ENCODE assay signal across 24 cellular contexts in genomic region chr15:26731965-26732364, GRCh38. TPM values are rescaled to one million over a fixed set of nuclear protein-coding genes. Genes with fewer than 3 reads are reported as not detected.
DNase-seq lines count a peak whose midpoint lies in the region; ATAC-seq, FAIRE-seq and TF ChIP-seq lines count a peak whose summit lies in the region.
"Had no signal": no experiment of that assay in that cellular context is flagged by ENCODE, and none has a peak within 500 bp of the region (broad histone marks: within the 10 kb centered on the region; RNA-seq: fewer than 3 reads in every experiment).

No MANE protein-coding gene starts in this region.

- TF ChIP-seq POLR2A in IMR-90 (IDR thresholded peaks at IDR 0.05; ENCODE audit: low read depth, low read length) (no peak), H1 (IDR thresholded peaks at IDR 0.05; ENCODE audit: control extremely low read depth in 1 of 2, low read depth in 2 of 2, low read length in 2 of 2) (no peak)

- CTCF ChIA-PET in HEK293 (lab: Yijun Ruan, JAX) (interaction anchor here (0.7 kb wide), 1 partner anchor 199 kb away, joined by 4 read pairs; no protein-coding TSS in a partner anchor), IMR-90 (lab: Yijun Ruan, JAX) (no interaction called here), H1 (lab: Charles Lee; ENCODE audit: partially characterized antibody) (no interaction called here)

- H2AK5ac ChIP-seq in IMR-90 (ENCODE audit: low read depth, low read length) (no peak overlapping the region), H1 (ENCODE audit: low read depth, low read length) (no peak overlapping the region), neuronal stem cell (ENCODE audit: low read depth, low read length) (no peak overlapping the region)

- H4K91ac ChIP-seq in IMR-90 (ENCODE audit: insufficient read depth, low read depth, low read length): no peak overlapping the region
- H4K91ac ChIP-seq in H1 (replicated peaks; ENCODE audit: insufficient read length, low read length): no peak overlapping the region
- no peak overlapping the region for H4K91ac ChIP-seq in neuronal stem cell (ENCODE audit: low read depth, low read length, poor library complexity)

- no peaks in the 10 kb centered on the region for H3K4me1 ChIP-seq in HEK293 (ENCODE audit: control insufficient read depth, insufficient read depth, low read length)
- H3K4me1 ChIP-seq in IMR-90 (ENCODE audit: control insufficient read depth, insufficient read depth, low read length): no peaks in the 10 kb centered on the region
- peaks cover 2 to 9% (median 8%) of the 10 kb centered on the region in 4 experiments; a peak in 6 of 7 replicates for H3K4me1 ChIP-seq in H1 (replicated peaks in 1 of 4; ENCODE audit: control insufficient read depth in 3 of 4, insufficient read depth in 4 of 4, low read length in 3 of 4)
- H3K4me1 ChIP-seq in neuronal stem cell (ENCODE audit: control insufficient read depth in 2 of 2, insufficient read depth in 1 of 2, low read depth in 1 of 2, low read length in 2 of 2): peaks cover 0 to 3% of the 10 kb centered on the region in 2 donors
- H3K4me1 ChIP-seq: BLaER1 treated with 17β-estradiol and CSF1 and Interleukin-3, amounts not matched to agents 10 nM and 100 nM; HAP-1 had no signal

- H2BK12ac ChIP-seq in H1 (ENCODE audit: low read depth, low read length) (no peak overlapping the region), neuronal stem cell (ENCODE audit: low read length) (no peak overlapping the region)

- peaks cover 4% of the 10 kb centered on the region; the same call in 1 of the 2 replicates for H3K23me2 ChIP-seq in H1 (ENCODE audit: low read depth, low read length)

- no peaks in the 10 kb centered on the region for H3K79me1 ChIP-seq in IMR-90 (ENCODE audit: low read depth in 1 of 2, low read length in 2 of 2)
- peaks cover 11% of the 10 kb centered on the region for H3K79me1 ChIP-seq in H1 (ENCODE audit: low read depth, low read length)
- H3K79me1 ChIP-seq in neuronal stem cell (ENCODE audit: low read depth, low read length): no peaks in the 10 kb centered on the region

- H3K9me1 ChIP-seq in IMR-90 (ENCODE audit: insufficient read depth, low read length): no peaks in the 10 kb centered on the region

- H4K8ac ChIP-seq in IMR-90 (ENCODE audit: low read depth in 2 of 2, low read length in 2 of 2) (no peak overlapping the region), H1 (ENCODE audit: extremely low read depth, insufficient read depth, low read length) (no peak overlapping the region), neuronal stem cell (ENCODE audit: low read depth, low read length) (no peak overlapping the region)

- TF ChIP-seq EP300 in H1 (IDR thresholded peaks at IDR 0.05; ENCODE audit: borderline replicate concordance in 1 of 2, low read depth in 2 of 2, low read length in 2 of 2): no peak

- H3K9me3 ChIP-seq in HEK293 (ENCODE audit: control insufficient read depth, insufficient read depth, low read depth, low read length) (no peaks in the 10 kb centered on the region), IMR-90 (ENCODE audit: control insufficient read depth, insufficient read depth, low read length) (peaks cover 14% of the 10 kb centered on the region), H1 (ENCODE audit: insufficient read depth in 2 of 2, low read depth in 1 of 2, low read length in 1 of 2) (peaks cover 9 to 12% of the 10 kb centered on the region in 2 experiments; a peak in 2 of 4 replicates), neuronal stem cell (replicated peaks in 1 of 2; ENCODE audit: control insufficient read depth in 2 of 2, insufficient read depth in 1 of 2, low read depth in 1 of 2, low read length in 2 of 2) (peaks cover 0 to 2% of the 10 kb centered on the region in 2 donors)
- H3K9me3 ChIP-seq: BE2C, HAP-1 had no signal

- H3K4me3 ChIP-seq in HEK293 (ENCODE audit: low read depth, low read length): no peak overlapping the region
- no peak overlapping the region for H3K4me3 ChIP-seq in IMR-90 (ENCODE audit: insufficient read depth, low read depth, low read length)
- H3K4me3 ChIP-seq in H1 (ENCODE audit: extremely low read depth in 1 of 4, insufficient read depth in 2 of 4, low read depth in 3 of 4, low read length in 4 of 4): no peak overlapping the region
- H3K4me3 ChIP-seq in neuronal stem cell (ENCODE audit: low read length in 2 of 2): no peak overlapping the region
- H3K4me3 ChIP-seq: A549; BLaER1 treated with 17β-estradiol and CSF1 and Interleukin-3, amounts not matched to agents 10 nM and 100 nM; GM12878; GM23338; HAP-1 had no signal

- H3K23ac ChIP-seq in IMR-90 (ENCODE audit: low read depth, low read length) (no peak overlapping the region), H1 (ENCODE audit: insufficient read length) (no peak overlapping the region), neuronal stem cell (ENCODE audit: low read depth, low read length, poor library complexity) (no peak overlapping the region)

- H2BK15ac ChIP-seq in IMR-90 (ENCODE audit: low read depth, low read length) (no peak overlapping the region), H1 (ENCODE audit: low read length) (no peak overlapping the region), neuronal stem cell (ENCODE audit: low read length) (no peak overlapping the region)

- H2AK9ac ChIP-seq in IMR-90 (replicated peaks; ENCODE audit: low read depth, low read length, poor library complexity): no peak overlapping the region

- BruUV-seq in IMR-90 (replicated peaks; lab: Mats Ljungman, UMichigan): no TSS peak

- DNase-seq in IMR-90 (no peak), H1 (ENCODE audit: low read depth in 1 of 2, low spot score in 2 of 2) (no peak), urothelium cell line (ENCODE audit: low spot score) (no peak), neuronal stem cell (ENCODE audit: low spot score) (no peak), D721Med (ENCODE audit: insufficient read length, low spot score) (no peak)
- DNase-seq: 8988T; ACHN; AML-193; BE2C; CD4-positive, alpha-beta T cell; CD8-positive, alpha-beta memory T cell; DMS79; EL; GDM1 had no signal

- H3K27ac ChIP-seq in HEK293 (ENCODE audit: extremely low read depth, low read depth, low read length) (no peak overlapping the region), IMR-90 (ENCODE audit: insufficient read depth, low read length) (no peak overlapping the region), H1 (ENCODE audit: low read depth, low read length) (no peak overlapping the region), neuronal stem cell (replicated peaks; ENCODE audit: low read length) (no peak overlapping the region)
- H3K27ac ChIP-seq: A549; BLaER1 treated with 17β-estradiol and CSF1 and Interleukin-3, amounts not matched to agents 10 nM and 100 nM had no signal

- TF ChIP-seq RAD21 in IMR-90 (IDR thresholded peaks at IDR 0.05; ENCODE audit: low read length) (no peak), H1 (IDR thresholded peaks at IDR 0.05 in 1 of 2, conservative IDR thresholded peaks at IDR 0.05 in 1 of 2; ENCODE audit: low read depth in 2 of 2, low read length in 2 of 2) (no peak)

- H4K5ac ChIP-seq in IMR-90 (ENCODE audit: low read depth, low read length) (no peak overlapping the region), H1 (ENCODE audit: insufficient read length, low read depth, low read length) (no peak overlapping the region)

- H3K14ac ChIP-seq in IMR-90 (replicated peaks; ENCODE audit: low read depth, low read length) (no peak overlapping the region), H1 (ENCODE audit: insufficient read length) (no peak overlapping the region), neuronal stem cell (ENCODE audit: low read length) (no peak overlapping the region)

- H3K9ac ChIP-seq in IMR-90 (ENCODE audit: low read depth, low read length) (no peak overlapping the region), H1 (replicated peaks in 1 of 4; ENCODE audit: extremely low read depth in 1 of 4, low read depth in 3 of 4, low read length in 3 of 4) (no peak overlapping the region), neuronal stem cell (ENCODE audit: low read depth, low read length, poor library complexity) (no peak overlapping the region)
- H3K9ac ChIP-seq: BLaER1 treated with 17β-estradiol and CSF1 and Interleukin-3, amounts not matched to agents 10 nM and 100 nM had no signal

- no peaks in the 10 kb centered on the region for H3K36me3 ChIP-seq in HEK293 (ENCODE audit: control insufficient read depth in 2 of 2, insufficient read depth in 1 of 2, low read length in 2 of 2)
- no peaks in the 10 kb centered on the region for H3K36me3 ChIP-seq in IMR-90 (ENCODE audit: control insufficient read depth, insufficient read depth, low read length)
- H3K36me3 ChIP-seq in H1 (ENCODE audit: control insufficient read depth in 2 of 4, insufficient read depth in 4 of 4, low read length in 3 of 4): peaks cover 0 to 11% (median 0%) of the 10 kb centered on the region in 4 experiments; a peak in 2 of 8 replicates
- H3K36me3 ChIP-seq in neuronal stem cell (replicated peaks in 1 of 2; ENCODE audit: control insufficient read depth in 2 of 2, insufficient read depth in 2 of 2, low read length in 2 of 2): no peaks in the 10 kb centered on the region
- H3K36me3 ChIP-seq: BE2C; BLaER1 treated with 17β-estradiol and CSF1 and Interleukin-3, amounts not matched to agents 10 nM and 100 nM; HAP-1 had no signal

- H2BK20ac ChIP-seq in IMR-90 (ENCODE audit: low read depth, low read length): no peak overlapping the region
- H2BK20ac ChIP-seq in H1 (ENCODE audit: low read length): no peak overlapping the region

- H4K20me1 ChIP-seq in IMR-90 (ENCODE audit: insufficient read depth, low read length) (no peaks in the 10 kb centered on the region), H1 (replicated peaks in 1 of 2; ENCODE audit: control insufficient read depth in 1 of 2, insufficient read depth in 2 of 2, low read length in 2 of 2) (peaks cover 3 to 4% of the 10 kb centered on the region in 2 experiments)
- H4K20me1 ChIP-seq: BLaER1 treated with 17β-estradiol and CSF1 and Interleukin-3, amounts not matched to agents 10 nM and 100 nM had no signal

- intact Hi-C loops in IMR-90 (cut with micrococcal nuclease): no loop called here

- WGBS in IMR-90 (ENCODE audit: extremely low coverage in 2 of 2, insufficient read length in 1 of 2), 2 experiments: 72% methylated on average over 4 of the region's 5 CpGs; no CpG with 5 or more reads in 1 of the 2 experiments
- 98% methylated on average over 5 of the region's 5 CpGs; no CpG with 5 or more reads in 1 of the 2 experiments for WGBS in H1 (ENCODE audit: extremely low coverage in 1 of 2, insufficient coverage in 1 of 2, insufficient read length in 1 of 2, insufficient replicate concordance in 2 of 2, low coverage in 1 of 2, low lambda C conversion rate in 2 of 2, missing lambda C conversion rate in 1 of 2), 2 experiments
- WGBS in neuronal stem cell (ENCODE audit: extremely low coverage in 2 of 2, insufficient read length in 2 of 2, insufficient replicate concordance in 1 of 2), 2 donors: no CpG with 5 or more reads among the region's 5 CpGs

- no peak overlapping the region for H2BK120ac ChIP-seq in IMR-90 (ENCODE audit: low read depth, low read length)
- no peak overlapping the region for H2BK120ac ChIP-seq in H1 (replicated peaks; ENCODE audit: low read depth, low read length)
- H2BK120ac ChIP-seq in neuronal stem cell (ENCODE audit: low read depth, low read length): no peak overlapping the region

- peaks cover 6 to 99% of the 10 kb centered on the region in 2 experiments for H3K79me2 ChIP-seq in H1 (ENCODE audit: control insufficient read depth in 1 of 2, insufficient read depth in 2 of 2, low read length in 2 of 2)

- POLR2A ChIA-PET in HEK293 (lab: Yijun Ruan, JAX): no interaction called here
- POLR2A ChIA-PET in IMR-90 (lab: Charles Lee; ENCODE audit: unreplicated experiment): no interaction called here
- POLR2A ChIA-PET in H1 (lab: Charles Lee; ENCODE audit: partially characterized antibody): no interaction called here

- ATAC-seq in IMR-90 (ENCODE audit: low read depth) (no peak), HG02610 (IDR thresholded peaks at IDR 0.05; ENCODE audit: unreplicated experiment) (no peak)
- ATAC-seq: A549, GM12878, GM23338 had no signal

- TF ChIP-seq CTCF in HEK293 (tag by site-specific recombination; IDR thresholded peaks at IDR 0.05) (no peak), IMR-90 (conservative IDR thresholded peaks at IDR 0.05; ENCODE audit: low read depth, low read length) (no peak), H1 (IDR thresholded peaks at IDR 0.05; ENCODE audit: control extremely low read depth in 1 of 3, insufficient read depth in 1 of 3, low read depth in 1 of 3, low read length in 3 of 3) (no peak), D721Med (IDR thresholded peaks at IDR 0.05; ENCODE audit: insufficient read depth, missing control alignments) (no peak)

- H3K18ac ChIP-seq in IMR-90 (ENCODE audit: low read depth, low read length) (no peak overlapping the region), H1 (ENCODE audit: extremely low read depth, low read length) (no peak overlapping the region), neuronal stem cell (ENCODE audit: low read length) (no peak overlapping the region)

- H2BK5ac ChIP-seq in IMR-90 (ENCODE audit: low read depth, low read length, poor library complexity, severe bottlenecking) (peak overlapping the region; percentile 50), H1 (ENCODE audit: low read depth, low read length) (no peak overlapping the region), neuronal stem cell (ENCODE audit: low read length) (no peak overlapping the region)

- H3K27me3 ChIP-seq in IMR-90 (ENCODE audit: control insufficient read depth, insufficient read depth, low read length) (no peaks in the 10 kb centered on the region), H1 (replicated peaks in 1 of 4; ENCODE audit: control insufficient read depth in 3 of 4, extremely low read depth in 1 of 4, insufficient read depth in 3 of 4, low read length in 3 of 4) (no peaks in the 10 kb centered on the region), neuronal stem cell (ENCODE audit: control insufficient read depth in 3 of 3, insufficient read depth in 3 of 3, low read depth in 1 of 3, low read length in 3 of 3) (no peaks in the 10 kb centered on the region)
- H3K27me3 ChIP-seq: BE2C; BLaER1 treated with 17β-estradiol and CSF1 and Interleukin-3, amounts not matched to agents 10 nM and 100 nM had no signal

- no peak overlapping the region for H3K4ac ChIP-seq in IMR-90 (ENCODE audit: low read depth, low read length)
- H3K4ac ChIP-seq in H1 (replicated peaks; ENCODE audit: insufficient read length, low read depth, low read length): no peak overlapping the region
- no peak overlapping the region for H3K4ac ChIP-seq in neuronal stem cell (ENCODE audit: low read length)

- dilution Hi-C loops in IMR-90 (cut with HindIII; ENCODE audit: low sequenced_read_pairs, unreplicated experiment): no loop called here

- in situ Hi-C loops in IMR-90 (cut with MboI; ENCODE audit: low sequenced_read_pairs): no loop called here

- FAIRE-seq in H1 (lab: Jason Lieb, UNC): no peak
- FAIRE-seq in urothelium cell line (lab: Jason Lieb, UNC): peak; percentile 66
- FAIRE-seq in D721Med (lab: Jason Lieb, UNC): no peak
- FAIRE-seq: A549, GM12878, GM19239, H54 had no signal

- H2AFZ ChIP-seq in IMR-90 (replicated peaks; ENCODE audit: low read length, poor library complexity) (no peak overlapping the region), H1 (ENCODE audit: low read length) (no peak overlapping the region), neuronal stem cell (ENCODE audit: low read length) (no peak overlapping the region)
- H2AFZ ChIP-seq: GM23338 had no signal

- no peak overlapping the region for H3K56ac ChIP-seq in IMR-90 (ENCODE audit: extremely low read depth, insufficient read depth, low read length)
- peak overlapping the region; percentile 95 for H3K56ac ChIP-seq in H1 (replicated peaks; ENCODE audit: insufficient read length, low read depth, low read length)

- H3K4me2 ChIP-seq in IMR-90 (ENCODE audit: low read depth, low read length) (no peak overlapping the region), H1 (ENCODE audit: insufficient read depth in 1 of 2, low read depth in 2 of 2, low read length in 2 of 2) (no peak overlapping the region), neuronal stem cell (ENCODE audit: insufficient read depth, low read length, poor library complexity, severe bottlenecking) (no peak overlapping the region)
- H3K4me2 ChIP-seq: A549; BLaER1 treated with 17β-estradiol and CSF1 and Interleukin-3, amounts not matched to agents 10 nM and 100 nM; GM23338 had no signal

RNA-seq across cellular contexts. Expression of gene GABRB3, which starts 40.9 kb away (rescaled TPM):
- 0.54 and 0.56 TPM in 2 replicates for total RNA-seq in IMR-90 (2012; rRNA removed)
- 0.30 and 0.36 TPM in 2 replicates for polyA plus RNA-seq in IMR-90 (2012; rRNA removed)
- 0.12 and 0.40 TPM in 2 replicates for polyA plus RNA-seq in IMR-90 (2012; cell fraction: cytosol; rRNA removed)
- 0.05 and 0.33 TPM in 2 replicates for polyA plus RNA-seq in IMR-90 (2012; cell fraction: nucleus; rRNA removed; ENCODE audit: low replicate concordance)
- total RNA-seq in H1 (2021; fragmentation: NEBNext Ultra II Directional; extraction: Animal tissue kit (Norgen Biotek cat#: 25700)): 163 TPM in 2 replicates
- polyA plus RNA-seq in H1 (2011; rRNA removed): 88.5 and 98.8 TPM in 2 replicates
- 80.6 TPM for polyA plus RNA-seq in H1 (2011; cell fraction: cytosol; rRNA removed)
- 117 TPM for polyA plus RNA-seq in H1 (2011; cell fraction: nucleus; rRNA removed)
- polyA plus RNA-seq in H1 (2012, experiment 1 of 2): 94.3 to 128 TPM (median 127 TPM) in 4 replicates
- 8.9 TPM for polyA plus RNA-seq in H1 (2012, experiment 2 of 2)
- 128 TPM for polyA plus RNA-seq in H1 (2013, experiment 1 of 2)
- polyA plus RNA-seq in H1 (2013, experiment 2 of 2): 141 TPM
- 286 and 396 TPM in 2 replicates for polyA minus RNA-seq in H1 (2011; rRNA and poly(A)+ RNA removed)
- polyA minus RNA-seq in H1 (2011; cell fraction: cytosol; rRNA and poly(A)+ RNA removed): 84.6 TPM
- polyA minus RNA-seq in H1 (2011; cell fraction: nucleus; rRNA and poly(A)+ RNA removed): 179 TPM
- polyA plus RNA-seq in neuronal stem cell (2013, experiment 1 of 2): 9.6 TPM
- polyA plus RNA-seq in neuronal stem cell (2013, experiment 2 of 2): 10.0 TPM
- total RNA-seq: CD4-positive, alpha-beta T cell; CD8-positive, alpha-beta memory T cell had no signal
- polyA plus RNA-seq: CD14-positive monocyte; CD8-positive, alpha-beta memory T cell had no signal

Comparison
In these comparisons a context has a peak if more than half of its experiments do, and no peak if none do; other contexts are left out.
1. RNA of gene GABRB3, which starts 40.9 kb away (total RNA-seq): 163 TPM in H1; 0.54 to 0.56 TPM in IMR-90; every median in the first group is over 100 times any median in the second.